ENCODE assay signal across 14 cellular contexts in the genomic region with DNA sequence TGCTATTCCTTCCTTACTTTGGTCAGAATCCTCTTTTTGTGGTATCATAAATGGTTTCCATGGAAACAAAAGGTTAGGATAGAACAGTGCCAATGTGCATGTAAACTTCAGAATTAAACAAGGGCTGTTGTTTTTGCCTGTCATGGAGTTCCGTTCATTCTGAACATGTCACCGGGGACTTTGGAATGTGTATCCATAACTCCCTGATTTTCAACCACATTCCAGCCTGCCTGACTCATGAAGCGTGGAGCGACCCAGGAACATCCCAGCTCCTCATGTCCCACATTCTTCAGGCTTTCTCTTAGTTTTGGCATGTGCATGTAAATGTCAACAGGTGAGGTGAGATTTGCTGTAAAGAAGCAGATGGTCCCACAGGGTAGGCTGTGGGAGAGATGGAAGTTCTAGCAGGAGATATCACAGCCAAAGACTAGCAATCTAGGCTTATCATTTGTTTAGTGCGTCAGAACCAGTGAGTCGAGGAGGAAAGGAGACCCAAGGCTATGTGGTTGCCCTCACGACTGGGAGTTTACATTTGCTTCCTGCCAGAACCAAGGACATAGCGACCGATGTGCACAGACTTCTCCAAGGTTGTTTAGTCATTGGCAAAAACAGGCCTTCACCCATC. TPM values are rescaled to one million over a fixed set of nuclear protein-coding genes. Genes with fewer than 3 reads are reported as not detected.
DNase-seq lines count a peak whose midpoint lies in the region; ATAC-seq, FAIRE-seq and TF ChIP-seq lines count a peak whose summit lies in the region.
"Had no signal": no experiment of that assay in that cellular context is flagged by ENCODE, and none has a peak within 500 bp of the region (broad histone marks: within the 10 kb centered on the region; RNA-seq: fewer than 3 reads in every experiment).

No MANE protein-coding gene starts in this region.

- peak; percentile 54 to 63 for DNase-seq in A549 (ENCODE audit: low read depth in 1 of 2, low spot score in 1 of 2)
- peak; percentile 43 for DNase-seq in HK-2 (ENCODE audit: unreplicated experiment)
- DNase-seq in adrenal gland: peak; percentile 61 to 87 (median 76)
- DNase-seq in ascending aorta (ENCODE audit: low spot score in 2 of 2): no peak
- no peak for DNase-seq in BE2C
- DNase-seq in activated naive CD4-positive, alpha-beta T cell (lab: John Stamatoyannopoulos, UW): no peak
- no peak for DNase-seq in NCI-H1048 (lab: John Stamatoyannopoulos, UW)
- DNase-seq: activated effector memory CD4-positive, alpha-beta T cell treated with anti-CD3 and anti-CD28 coated beads, Interleukin-2, amount 50 U/mL, for 16 hours; Kasumi-1; NCI-H2227 treated with DMSO at 0.1 percent for 48 hours; stimulated activated naive CD4-positive, alpha-beta T cell treated with Interleukin-2 at 50 U/mL for 16 hours had no signal

- WGBS in A549 (ENCODE audit: missing lambda C conversion rate): 28% methylated on average over 9 of the region's 9 CpGs
- WGBS in adrenal gland, 4 donors: 36 to 56% (median 43%) methylated on average over 4 to 9 of the region's 9 CpGs
- WGBS in gastroesophageal sphincter (ENCODE audit: low coverage in 1 of 2), 2 donors: 35 to 50% methylated on average over 2 to 9 of the region's 9 CpGs

- no peaks in the 10 kb centered on the region for H3K27me3 ChIP-seq in adrenal gland
- H3K27me3 ChIP-seq in gastroesophageal sphincter: no peaks in the 10 kb centered on the region
- H3K27me3 ChIP-seq in ascending aorta: no peaks in the 10 kb centered on the region
- H3K27me3 ChIP-seq in BE2C: no peaks in the 10 kb centered on the region

- H3K4me2 ChIP-seq in A549: peak overlapping the region; percentile 35; the same call in 2 of the 3 replicates
- H3K4me2 ChIP-seq: GM23338 had no signal

- H3K9me3 ChIP-seq in A549 (no peaks in the 10 kb centered on the region), adrenal gland (replicated peaks in 1 of 3) (no peaks in the 10 kb centered on the region), gastroesophageal sphincter (no peaks in the 10 kb centered on the region), ascending aorta (no peaks in the 10 kb centered on the region), BE2C (no peaks in the 10 kb centered on the region)

- POLR2A ChIA-PET in A549 (lab: Yijun Ruan, JAX): interaction anchor here (1.8 kb wide), 1 partner anchor 60 kb away, joined by 11 read pairs; a partner anchor contains a TSS

- ATAC-seq in A549 (peak; percentile 86 to 89), gastroesophageal sphincter (peak; percentile 36)
- ATAC-seq: GM23338, Right ventricle myocardium inferior had no signal

- CTCF ChIA-PET in A549 (lab: Yijun Ruan, JAX): interaction anchor here (1.0 to 1.2 kb wide), 3 partner anchors 44 to 490 kb away, joined by 3 to 6 read pairs (median 3); a partner anchor contains a TSS

- H3K4me1 ChIP-seq in A549 (peaks cover 14% of the 10 kb centered on the region; the same call in 2 of the 3 replicates), adrenal gland (replicated peaks in 1 of 2) (peaks cover 0 to 7% of the 10 kb centered on the region in 2 donors), gastroesophageal sphincter (peaks cover 0 to 15% (median 0%) of the 10 kb centered on the region in 3 donors), ascending aorta (peaks cover 0 to 2% of the 10 kb centered on the region in 2 donors), BE2C (no peaks in the 10 kb centered on the region)

- no peak for TF ChIP-seq EP300 in A549 (IDR thresholded peaks at IDR 0.05)
- no peak for TF ChIP-seq EP300 in gastroesophageal sphincter (IDR thresholded peaks at IDR 0.05)

- TF ChIP-seq RAD21 in A549 (conservative IDR thresholded peaks at IDR 0.05 in 1 of 2, IDR thresholded peaks at IDR 0.05 in 1 of 2): no peak

- TF ChIP-seq CTCF in A549 (IDR thresholded peaks at IDR 0.05) (no peak), adrenal gland (IDR thresholded peaks at IDR 0.05) (peak in 1 of 6 experiments; percentile 8), gastroesophageal sphincter (IDR thresholded peaks at IDR 0.05) (no peak), ascending aorta (IDR thresholded peaks at IDR 0.05) (no peak), BE2C (IDR thresholded peaks at IDR 0.05; ENCODE audit: low read depth, low read length) (no peak)

- TF ChIP-seq POLR2A in A549 (IDR thresholded peaks at IDR 0.05; ENCODE audit: low read length) (no peak), adrenal gland (IDR thresholded peaks at IDR 0.05) (no peak), gastroesophageal sphincter (IDR thresholded peaks at IDR 0.05) (no peak)

- peak overlapping the region; percentile 30 to 69; a peak in 3 of 6 replicates for H3K27ac ChIP-seq in A549
- peak overlapping the region in 3 of 5 donors; percentile 3 to 82 (median 45) for H3K27ac ChIP-seq in adrenal gland
- peak overlapping the region in 1 of 4 donors; percentile 49 for H3K27ac ChIP-seq in gastroesophageal sphincter
- no peak overlapping the region for H3K27ac ChIP-seq in ascending aorta

- H3K36me3 ChIP-seq in adrenal gland (replicated peaks in 1 of 2) (no peaks in the 10 kb centered on the region), gastroesophageal sphincter (no peaks in the 10 kb centered on the region), ascending aorta (no peaks in the 10 kb centered on the region), BE2C (no peaks in the 10 kb centered on the region)

- intact Hi-C loops in adrenal gland (cut with DNase I) (loop anchor here (5.0 to 10.0 kb wide), 5 partner anchors 58 to 920 kb away; no protein-coding TSS in a partner anchor), ascending aorta (cut with DNase I) (loop anchor here (5.0 kb wide), 2 partner anchors 168 to 493 kb away; no protein-coding TSS in a partner anchor)

- FAIRE-seq in A549 (lab: Jason Lieb, UNC): no peak

- H3K4me3 ChIP-seq in A549 (no peak overlapping the region), adrenal gland (no peak overlapping the region), gastroesophageal sphincter (no peak overlapping the region), ascending aorta (no peak overlapping the region), BE2C (ENCODE audit: low read depth, low read length) (no peak overlapping the region)
- H3K4me3 ChIP-seq: GM23338 had no signal

TF ChIP-seq in A549, 52 proteins besides CTCF, POLR2A, EP300 and RAD21:
- TF ChIP-seq FOSL2 (IDR thresholded peaks at IDR 0.05) (no peak), FOSL2 (CRISPR knock-in tag; IDR thresholded peaks at IDR 0.05) (peak; percentile 42)
- TF ChIP-seq, protein P1, sequence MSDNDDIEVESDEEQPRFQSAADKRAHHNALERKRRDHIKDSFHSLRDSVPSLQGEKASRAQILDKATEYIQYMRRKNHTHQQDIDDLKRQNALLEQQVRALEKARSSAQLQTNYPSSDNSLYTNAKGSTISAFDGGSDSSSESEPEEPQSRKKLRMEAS (IDR thresholded peaks at IDR 0.05): peak; percentile 49; the same call in 1 of the 2 replicates
- TF ChIP-seq, protein P2, sequence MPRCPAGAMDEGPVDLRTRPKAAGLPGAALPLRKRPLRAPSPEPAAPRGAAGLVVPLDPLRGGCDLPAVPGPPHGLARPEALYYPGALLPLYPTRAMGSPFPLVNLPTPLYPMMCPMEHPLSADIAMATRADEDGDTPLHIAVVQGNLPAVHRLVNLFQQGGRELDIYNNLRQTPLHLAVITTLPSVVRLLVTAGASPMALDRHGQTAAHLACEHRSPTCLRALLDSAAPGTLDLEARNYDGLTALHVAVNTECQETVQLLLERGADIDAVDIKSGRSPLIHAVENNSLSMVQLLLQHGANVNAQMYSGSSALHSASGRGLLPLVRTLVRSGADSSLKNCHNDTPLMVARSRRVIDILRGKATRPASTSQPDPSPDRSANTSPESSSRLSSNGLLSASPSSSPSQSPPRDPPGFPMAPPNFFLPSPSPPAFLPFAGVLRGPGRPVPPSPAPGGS (IDR thresholded peaks at IDR 0.05): no peak
TF ChIP-seq in A549: peak in this region for 2.

RNA-seq across cellular contexts. Expression of a gene that starts 23.0 kb away (rescaled TPM):
- polyA plus RNA-seq in A549 (2011; rRNA removed) (29.9 and 35.7 TPM in 2 replicates), A549 (2017; fragmentation: RNase III; extraction: RNeasy Plus Mini Kit Qiagen cat#74134 plus additional on column Dnase treatment) (48.5 to 56.0 TPM (median 50.0 TPM) in 3 replicates), adrenal gland (100 to 1,000 TPM in 1 of 3 donors, 10 to 100 TPM in 2; 52.3 to 125 (median 65.6) TPM)
- 36.9 and 44.0 TPM in 2 replicates for polyA plus RNA-seq in A549 (2012; cell fraction: cytosol; rRNA removed)
- 85.0 and 86.3 TPM in 2 replicates for polyA plus RNA-seq in A549 (2012; cell fraction: nucleus; rRNA removed)
- polyA minus RNA-seq in A549 (2011; rRNA and poly(A)+ RNA removed): 28.4 and 30.1 TPM in 2 replicates
- total RNA-seq in adrenal gland (10 to 100 TPM; 29.2 to 82.0 (median 62.3) TPM), gastroesophageal sphincter (10 to 100 TPM; 20.9 to 51.7 (median 30.8) TPM), ascending aorta (12.9 TPM)
- 74.8 TPM for polyA plus RNA-seq in BE2C (2012; ENCODE audit: insufficient read depth, insufficient read length, low read depth)

Comparison
In these comparisons a context has a peak if more than half of its experiments do, and no peak if none do; other contexts are left out.
1. DNase-seq: peak in A549 (2 of 2), HK-2 (single experiment) and adrenal gland (7 of 7); none in ascending aorta (0 of 2), BE2C (single experiment), activated naive CD4-positive, alpha-beta T cell (0 of 4) and NCI-H1048 (single experiment).
2. H3K27ac ChIP-seq: peak in A549 (2 of 2) and adrenal gland (3 of 5); none in ascending aorta (0 of 2).